ENCODE assay signal across 8 cellular contexts in genomic region chr14:72925171-72925759, GRCh38. TPM values are rescaled to one million over a fixed set of nuclear protein-coding genes. Genes with fewer than 3 reads are reported as not detected.
DNase-seq lines count a peak whose midpoint lies in the region; ATAC-seq and TF ChIP-seq lines count a peak whose summit lies in the region.

No MANE protein-coding gene starts in this region.

- H3K9me3 ChIP-seq in SK-N-SH, result no peaks in the 10 kb centered on the region
- H3K9me3 ChIP-seq in iPS-15b (ENCODE audit: control insufficient read depth, insufficient read depth, low read length), result no peaks in the 10 kb centered on the region

- H3K27me3 Mint-ChIP-seq in activated CD4-positive, alpha-beta memory T cell treated with anti-CD3 and anti-CD28 coated beads for 36 hours, result peaks cover 4% of the 10 kb centered on the region
- no peaks in the 10 kb centered on the region for H3K27me3 Mint-ChIP-seq in stimulated activated memory B cell treated with anti-CD40 and anti-IgM and Interleukin-4, amounts not matched to agents 10 μg/mL and 1 μg/mL and 100 μg/mL, for 72 hours

- ATAC-seq in SK-N-SH treated with all-trans-retinoic acid at 6 μM for 48 hours, result no peak
- ATAC-seq in stimulated activated memory B cell treated with anti-CD40 and anti-IgM and Interleukin-4, amounts not matched to agents 10 μg/mL and 1 μg/mL and 100 μg/mL, for 72 hours, result no peak

- TF ChIP-seq EP300 in SK-N-SH (IDR thresholded peaks at IDR 0.05; ENCODE audit: borderline replicate concordance in 1 of 2, low read depth in 1 of 2, low read length in 1 of 2), result no peak

- TF ChIP-seq RAD21 in SK-N-SH (IDR thresholded peaks at IDR 0.05; ENCODE audit: low read length), result no peak

- no peak for TF ChIP-seq CTCF in SK-N-SH (IDR thresholded peaks at IDR 0.05)

- peaks cover 2% of the 10 kb centered on the region for H3K36me3 Mint-ChIP-seq in activated CD4-positive, alpha-beta memory T cell treated with anti-CD3 and anti-CD28 coated beads for 36 hours
- no peaks in the 10 kb centered on the region for H3K36me3 Mint-ChIP-seq in stimulated activated memory B cell treated with anti-CD40 and anti-IgM and Interleukin-4, amounts not matched to agents 10 μg/mL and 1 μg/mL and 100 μg/mL, for 72 hours

- WGBS in SK-N-SH (ENCODE audit: low lambda C conversion rate), result 90% methylated on average over 22 of the region's 22 CpGs

- peak overlapping the region; percentile 100 for H3K4me2 ChIP-seq in SK-N-SH

- CTCF ChIA-PET in SK-N-SH (lab: Yijun Ruan, JAX), result interaction anchor here (0.8 to 4.3 kb wide), 5 partner anchors 14 to 411 kb away, joined by 3 to 34 read pairs (median 15); no protein-coding TSS in a partner anchor
- CTCF ChIA-PET in activated CD4-positive, alpha-beta memory T cell treated with anti-CD3 and anti-CD28 coated beads for 36 hours (lab: Charles Lee), result interaction anchor here (1.8 to 3.2 kb wide), 2 partner anchors 21 to 23 kb away, joined by 8 to 15 read pairs; no protein-coding TSS in a partner anchor

- intact Hi-C loops in activated CD4-positive, alpha-beta memory T cell treated with anti-CD3 and anti-CD28 coated beads for 36 hours (cut with micrococcal nuclease), result no loop called here

- H3K27ac ChIP-seq in SK-N-SH (ENCODE audit: low read depth in 2 of 2, low read length in 1 of 2), result no peak overlapping the region

- no peaks in the 10 kb centered on the region for H3K9me2 ChIP-seq in SK-N-SH

- H3K36me3 ChIP-seq in SK-N-SH (replicated peaks in 1 of 2; ENCODE audit: control insufficient read depth in 1 of 2, insufficient read depth in 2 of 2, low read length in 1 of 2) (no peaks in the 10 kb centered on the region), iPS-15b (ENCODE audit: control insufficient read depth, insufficient read depth, low read length) (no peaks in the 10 kb centered on the region)

- H3K4me3 ChIP-seq in SK-N-SH (ENCODE audit: low read depth in 2 of 2, low read length in 1 of 2) (peak overlapping the region; percentile 79 to 93; a peak in 3 of 4 replicates), iPS-15b (ENCODE audit: low read depth, low read length) (peak overlapping the region; percentile 79)

- H3K79me2 ChIP-seq in SK-N-SH (ENCODE audit: insufficient read depth), result peaks cover 15% of the 10 kb centered on the region

- H3K4me1 Mint-ChIP-seq in activated CD4-positive, alpha-beta memory T cell treated with anti-CD3 and anti-CD28 coated beads for 36 hours (ENCODE audit: low read depth), result peaks cover 8% of the 10 kb centered on the region
- peaks cover 7% of the 10 kb centered on the region for H3K4me1 Mint-ChIP-seq in stimulated activated memory B cell treated with anti-CD40 and anti-IgM and Interleukin-4, amounts not matched to agents 10 μg/mL and 1 μg/mL and 100 μg/mL, for 72 hours

- no peak for DNase-seq in SK-N-SH
- DNase-seq in activated CD4-positive, alpha-beta memory T cell treated with anti-CD3 and anti-CD28 coated beads for 36 hours, result no peak
- no peak for DNase-seq in NCI-H2029 treated with DMSO at 0.1 percent for 48 hours (lab: John Stamatoyannopoulos, UW)
- DNase-seq in hypothalamus (lab: John Stamatoyannopoulos, UW), result no peak
- no peak for DNase-seq in C1 segment of cervical spinal cord (lab: John Stamatoyannopoulos, UW)

- H3K9ac ChIP-seq in SK-N-SH (no peak overlapping the region), iPS-15b (ENCODE audit: low read depth, low read length) (peak overlapping the region; percentile 47)

- H2AFZ ChIP-seq in SK-N-SH (ENCODE audit: low read depth), result peak overlapping the region; percentile 70; the same call in 1 of the 2 replicates

- POLR2A ChIA-PET in SK-N-SH (lab: Yijun Ruan, JAX), result no interaction called here
- POLR2A ChIA-PET in activated CD4-positive, alpha-beta memory T cell treated with anti-CD3 and anti-CD28 coated beads for 36 hours (lab: Charles Lee), result no interaction called here

- H3K27me3 ChIP-seq in SK-N-SH (ENCODE audit: insufficient read depth) (no peaks in the 10 kb centered on the region), iPS-15b (ENCODE audit: control insufficient read depth, insufficient read depth, low read length) (peaks cover 8% of the 10 kb centered on the region)

- H4K20me1 ChIP-seq in SK-N-SH (ENCODE audit: insufficient read depth), result no peaks in the 10 kb centered on the region

- H3K4me1 ChIP-seq in SK-N-SH (ENCODE audit: control insufficient read depth in 1 of 2, insufficient read depth in 2 of 2, low read depth in 1 of 2, low read length in 1 of 2) (peaks cover 0 to 12% of the 10 kb centered on the region in 2 experiments; a peak in 1 of 4 replicates), iPS-15b (ENCODE audit: control insufficient read depth, insufficient read depth, low read length) (peaks cover 6% of the 10 kb centered on the region)

- no peaks in the 10 kb centered on the region for H3F3A ChIP-seq in SK-N-SH (replicated peaks; ENCODE audit: insufficient read depth)

- H3K9me3 Mint-ChIP-seq in activated CD4-positive, alpha-beta memory T cell treated with anti-CD3 and anti-CD28 coated beads for 36 hours, result no peaks in the 10 kb centered on the region
- no peaks in the 10 kb centered on the region for H3K9me3 Mint-ChIP-seq in stimulated activated memory B cell treated with anti-CD40 and anti-IgM and Interleukin-4, amounts not matched to agents 10 μg/mL and 1 μg/mL and 100 μg/mL, for 72 hours

- H3K27ac Mint-ChIP-seq in activated CD4-positive, alpha-beta memory T cell treated with anti-CD3 and anti-CD28 coated beads for 36 hours, result no peak overlapping the region
- peak overlapping the region; percentile 89 for H3K27ac Mint-ChIP-seq in stimulated activated memory B cell treated with anti-CD40 and anti-IgM and Interleukin-4, amounts not matched to agents 10 μg/mL and 1 μg/mL and 100 μg/mL, for 72 hours

- H3K4me3 Mint-ChIP-seq in activated CD4-positive, alpha-beta memory T cell treated with anti-CD3 and anti-CD28 coated beads for 36 hours, result peak overlapping the region; percentile 91
- H3K4me3 Mint-ChIP-seq in stimulated activated memory B cell treated with anti-CD40 and anti-IgM and Interleukin-4, amounts not matched to agents 10 μg/mL and 1 μg/mL and 100 μg/mL, for 72 hours, result peak overlapping the region; percentile 95

TF ChIP-seq in SK-N-SH, 30 proteins besides CTCF, POLR2A, EP300 and RAD21:
- TF ChIP-seq ELF1 (IDR thresholded peaks at IDR 0.05) (no peak), GABPA (IDR thresholded peaks at IDR 0.05; ENCODE audit: low read depth) (no peak), MAX (IDR thresholded peaks at IDR 0.05; ENCODE audit: low read depth) (no peak), SIN3A (IDR thresholded peaks at IDR 0.05; ENCODE audit: borderline replicate concordance, low read depth, low read length) (no peak)

TF ChIP-seq in SK-N-SH treated with all-trans-retinoic acid at 6 μM for 48 hours, 23 proteins besides CTCF, POLR2A, EP300 and RAD21:
- no peak for TF ChIP-seq ZFP30 (CRISPR knock-in tag; IDR thresholded peaks at IDR 0.05)

RNA-seq across cellular contexts. Expression of gene DCAF4, which starts 1.0 kb away (rescaled TPM):
- polyA plus RNA-seq in SK-N-SH (2012; rRNA removed), result 17.9 and 27.8 TPM in 2 replicates
- 14.0 and 16.9 TPM in 2 replicates for polyA plus RNA-seq in SK-N-SH (2012; cell fraction: cytosol; rRNA removed)
- polyA plus RNA-seq in SK-N-SH (2012; cell fraction: nucleus; rRNA removed), result 50.1 and 55.3 TPM in 2 replicates
- total RNA-seq in activated CD4-positive, alpha-beta memory T cell treated with anti-CD3 and anti-CD28 coated beads for 36 hours, result 10 to 100 TPM; 13.4 to 13.6 TPM

RNA-seq across cellular contexts. Expression of gene DPF3, which starts 31.4 kb away (rescaled TPM):
- polyA plus RNA-seq in SK-N-SH (2012; rRNA removed), result 2.8 and 4.1 TPM in 2 replicates
- polyA plus RNA-seq in SK-N-SH (2012; cell fraction: cytosol; rRNA removed), result 2.4 and 3.2 TPM in 2 replicates
- 8.7 and 10.2 TPM in 2 replicates for polyA plus RNA-seq in SK-N-SH (2012; cell fraction: nucleus; rRNA removed)
- under 1 TPM; 0.24 to 0.39 TPM for total RNA-seq in activated CD4-positive, alpha-beta memory T cell treated with anti-CD3 and anti-CD28 coated beads for 36 hours
